1 cellular context compared by ENCODE assay signal in the genomic region with DNA sequence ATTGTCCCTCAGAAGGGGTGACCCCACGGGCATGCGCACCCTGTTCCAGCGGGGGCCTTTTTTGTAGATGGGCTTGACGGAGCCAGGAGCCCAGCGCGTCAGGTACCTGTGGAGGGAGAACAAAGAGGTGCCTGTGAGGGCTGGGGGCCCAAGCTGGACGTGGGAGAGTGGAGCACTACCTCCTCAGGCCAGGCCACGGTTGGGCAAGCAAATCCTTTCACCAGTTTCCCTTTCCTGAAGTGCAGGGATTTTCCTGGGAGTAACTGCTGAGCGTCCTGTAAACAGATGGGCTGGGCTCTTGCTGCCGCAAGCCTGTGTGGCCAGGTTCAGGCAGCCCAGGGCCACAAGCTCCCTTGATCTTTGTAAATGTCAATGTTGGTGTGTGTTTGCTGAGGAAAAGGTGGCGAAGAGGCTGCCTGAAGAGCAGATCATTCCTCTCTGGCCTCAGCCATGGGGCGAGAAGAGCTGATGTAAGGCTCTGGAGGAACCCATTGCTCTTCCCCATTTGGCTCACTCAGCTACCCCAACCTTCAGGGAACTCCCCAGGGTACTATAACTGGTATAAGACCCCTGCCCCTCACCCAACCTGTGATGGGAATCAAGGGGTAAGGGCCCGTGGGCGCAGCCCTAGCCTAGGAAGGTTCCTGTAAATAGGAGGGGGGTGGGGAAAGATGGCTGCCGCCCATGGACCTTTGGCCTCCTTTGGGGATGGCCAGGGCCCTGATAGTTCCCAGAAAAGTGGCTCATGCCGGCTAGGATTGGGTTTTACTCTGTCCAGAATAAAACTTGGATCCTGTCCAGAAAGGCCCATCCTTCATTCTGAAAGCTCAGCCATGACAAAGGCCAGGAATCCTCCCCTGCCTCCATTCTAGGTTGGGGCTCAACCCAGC.
TF ChIP-seq lines count a peak whose summit lies in the region.

No MANE protein-coding gene starts in this region.

TF ChIP-seq in HepG2, 621 proteins besides CTCF, POLR2A, EP300 and RAD21 (continued from another document and continues in another):
- TF ChIP-seq, protein P1, sequence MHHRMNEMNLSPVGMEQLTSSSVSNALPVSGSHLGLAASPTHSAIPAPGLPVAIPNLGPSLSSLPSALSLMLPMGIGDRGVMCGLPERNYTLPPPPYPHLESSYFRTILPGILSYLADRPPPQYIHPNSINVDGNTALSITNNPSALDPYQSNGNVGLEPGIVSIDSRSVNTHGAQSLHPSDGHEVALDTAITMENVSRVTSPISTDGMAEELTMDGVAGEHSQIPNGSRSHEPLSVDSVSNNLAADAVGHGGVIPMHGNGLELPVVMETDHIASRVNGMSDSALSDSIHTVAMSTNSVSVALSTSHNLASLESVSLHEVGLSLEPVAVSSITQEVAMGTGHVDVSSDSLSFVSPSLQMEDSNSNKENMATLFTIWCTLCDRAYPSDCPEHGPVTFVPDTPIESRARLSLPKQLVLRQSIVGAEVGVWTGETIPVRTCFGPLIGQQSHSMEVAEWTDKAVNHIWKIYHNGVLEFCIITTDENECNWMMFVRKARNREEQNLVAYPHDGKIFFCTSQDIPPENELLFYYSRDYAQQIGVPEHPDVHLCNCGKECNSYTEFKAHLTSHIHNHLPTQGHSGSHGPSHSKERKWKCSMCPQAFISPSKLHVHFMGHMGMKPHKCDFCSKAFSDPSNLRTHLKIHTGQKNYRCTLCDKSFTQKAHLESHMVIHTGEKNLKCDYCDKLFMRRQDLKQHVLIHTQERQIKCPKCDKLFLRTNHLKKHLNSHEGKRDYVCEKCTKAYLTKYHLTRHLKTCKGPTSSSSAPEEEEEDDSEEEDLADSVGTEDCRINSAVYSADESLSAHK (CRISPR knock-in tag; IDR thresholded peaks at IDR 0.05; ENCODE audit: borderline replicate concordance), result no peak
- TF ChIP-seq ZNF614 (CRISPR knock-in tag; IDR thresholded peaks at IDR 0.05; ENCODE audit: borderline replicate concordance) (peak; percentile 69; the same call in 1 of the 2 replicates), ARID2 (CRISPR knock-in tag; IDR thresholded peaks at IDR 0.05; ENCODE audit: borderline replicate concordance) (no peak), HDAC1 (CRISPR knock-in tag; IDR thresholded peaks at IDR 0.05) (peak; percentile 75; the same call in 1 of the 2 replicates), PHF8 (CRISPR knock-in tag; IDR thresholded peaks at IDR 0.05) (peak; percentile 46), PAF1 (CRISPR knock-in tag; IDR thresholded peaks at IDR 0.05) (no peak), GATAD1 (CRISPR knock-in tag; IDR thresholded peaks at IDR 0.05) (peak; percentile 52; the same call in 1 of the 2 replicates), MEF2D (CRISPR knock-in tag; IDR thresholded peaks at IDR 0.05) (peak; percentile 95), ZFX (CRISPR knock-in tag; IDR thresholded peaks at IDR 0.05; ENCODE audit: low read depth) (peak; percentile 75), ZNF577 (CRISPR knock-in tag; IDR thresholded peaks at IDR 0.05; ENCODE audit: borderline replicate concordance, low read depth) (no peak), RERE (CRISPR knock-in tag; IDR thresholded peaks at IDR 0.05; ENCODE audit: low read depth) (peak; percentile 65; the same call in 1 of the 2 replicates), HNF4A (CRISPR knock-in tag; IDR thresholded peaks at IDR 0.05) (peak; percentile 76), HDAC6 (IDR thresholded peaks at IDR 0.05; ENCODE audit: low read depth, low read length) (no peak), ZNF451 (CRISPR knock-in tag; IDR thresholded peaks at IDR 0.05) (peak; percentile 78; the same call in 1 of the 2 replicates), SMYD3 (CRISPR knock-in tag; IDR thresholded peaks at IDR 0.05) (no peak; the same call in 1 of the 2 replicates), ZNF274 (CRISPR knock-in tag; IDR thresholded peaks at IDR 0.05) (peak; percentile 56; the same call in 1 of the 2 replicates), KLF13 (CRISPR knock-in tag; IDR thresholded peaks at IDR 0.05) (no peak), SPEN (CRISPR knock-in tag; IDR thresholded peaks at IDR 0.05; ENCODE audit: low read depth) (peak; percentile 65; the same call in 1 of the 2 replicates), ZBTB42 (CRISPR knock-in tag; IDR thresholded peaks at IDR 0.05) (no peak), ZNF569 (CRISPR knock-in tag; IDR thresholded peaks at IDR 0.05; ENCODE audit: borderline replicate concordance) (no peak), THAP7 (CRISPR knock-in tag; IDR thresholded peaks at IDR 0.05) (no peak), FIP1L1 (IDR thresholded peaks at IDR 0.05; ENCODE audit: borderline replicate concordance, insufficient read depth, low read depth, low read length) (no peak), ZNF713 (CRISPR knock-in tag; IDR thresholded peaks at IDR 0.05) (no peak), ZNF496 (CRISPR knock-in tag; IDR thresholded peaks at IDR 0.05; ENCODE audit: insufficient replicate concordance) (no peak), AHR (CRISPR knock-in tag; IDR thresholded peaks at IDR 0.05) (no peak), ZNF253 (CRISPR knock-in tag; IDR thresholded peaks at IDR 0.05; ENCODE audit: borderline replicate concordance) (no peak), JDP2 (CRISPR knock-in tag; IDR thresholded peaks at IDR 0.05; ENCODE audit: borderline replicate concordance) (no peak), MLX (CRISPR knock-in tag; IDR thresholded peaks at IDR 0.05) (peak; percentile 67), RXRB (CRISPR knock-in tag; IDR thresholded peaks at IDR 0.05; ENCODE audit: borderline replicate concordance) (peak; percentile 87), ZMYM2 (CRISPR knock-in tag; IDR thresholded peaks at IDR 0.05) (no peak), LCORL (IDR thresholded peaks at IDR 0.05) (no peak), LCORL (CRISPR knock-in tag; IDR thresholded peaks at IDR 0.05) (peak; percentile 94; the same call in 1 of the 2 replicates), SIN3B (IDR thresholded peaks at IDR 0.05; ENCODE audit: low read length) (no peak), ZNF383 (CRISPR knock-in tag; IDR thresholded peaks at IDR 0.05; ENCODE audit: borderline replicate concordance) (no peak), ZC3H13 (CRISPR knock-in tag; IDR thresholded peaks at IDR 0.05) (no peak), DRAP1 (CRISPR knock-in tag; IDR thresholded peaks at IDR 0.05) (peak; percentile 47; the same call in 1 of the 2 replicates), GPN1 (CRISPR knock-in tag; IDR thresholded peaks at IDR 0.05; ENCODE audit: borderline replicate concordance) (no peak), KLF12 (CRISPR knock-in tag; IDR thresholded peaks at IDR 0.05; ENCODE audit: borderline replicate concordance) (no peak)
- TF ChIP-seq, protein P2, sequence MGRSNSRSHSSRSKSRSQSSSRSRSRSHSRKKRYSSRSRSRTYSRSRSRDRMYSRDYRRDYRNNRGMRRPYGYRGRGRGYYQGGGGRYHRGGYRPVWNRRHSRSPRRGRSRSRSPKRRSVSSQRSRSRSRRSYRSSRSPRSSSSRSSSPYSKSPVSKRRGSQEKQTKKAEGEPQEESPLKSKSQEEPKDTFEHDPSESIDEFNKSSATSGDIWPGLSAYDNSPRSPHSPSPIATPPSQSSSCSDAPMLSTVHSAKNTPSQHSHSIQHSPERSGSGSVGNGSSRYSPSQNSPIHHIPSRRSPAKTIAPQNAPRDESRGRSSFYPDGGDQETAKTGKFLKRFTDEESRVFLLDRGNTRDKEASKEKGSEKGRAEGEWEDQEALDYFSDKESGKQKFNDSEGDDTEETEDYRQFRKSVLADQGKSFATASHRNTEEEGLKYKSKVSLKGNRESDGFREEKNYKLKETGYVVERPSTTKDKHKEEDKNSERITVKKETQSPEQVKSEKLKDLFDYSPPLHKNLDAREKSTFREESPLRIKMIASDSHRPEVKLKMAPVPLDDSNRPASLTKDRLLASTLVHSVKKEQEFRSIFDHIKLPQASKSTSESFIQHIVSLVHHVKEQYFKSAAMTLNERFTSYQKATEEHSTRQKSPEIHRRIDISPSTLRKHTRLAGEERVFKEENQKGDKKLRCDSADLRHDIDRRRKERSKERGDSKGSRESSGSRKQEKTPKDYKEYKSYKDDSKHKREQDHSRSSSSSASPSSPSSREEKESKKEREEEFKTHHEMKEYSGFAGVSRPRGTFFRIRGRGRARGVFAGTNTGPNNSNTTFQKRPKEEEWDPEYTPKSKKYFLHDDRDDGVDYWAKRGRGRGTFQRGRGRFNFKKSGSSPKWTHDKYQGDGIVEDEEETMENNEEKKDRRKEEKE (IDR thresholded peaks at IDR 0.05), result no peak
- TF ChIP-seq, protein P3, sequence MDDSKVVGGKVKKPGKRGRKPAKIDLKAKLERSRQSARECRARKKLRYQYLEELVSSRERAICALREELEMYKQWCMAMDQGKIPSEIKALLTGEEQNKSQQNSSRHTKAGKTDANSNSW (CRISPR knock-in tag; IDR thresholded peaks at IDR 0.05; ENCODE audit: borderline replicate concordance), result no peak; the same call in 1 of the 2 replicates
- TF ChIP-seq, protein P4, sequence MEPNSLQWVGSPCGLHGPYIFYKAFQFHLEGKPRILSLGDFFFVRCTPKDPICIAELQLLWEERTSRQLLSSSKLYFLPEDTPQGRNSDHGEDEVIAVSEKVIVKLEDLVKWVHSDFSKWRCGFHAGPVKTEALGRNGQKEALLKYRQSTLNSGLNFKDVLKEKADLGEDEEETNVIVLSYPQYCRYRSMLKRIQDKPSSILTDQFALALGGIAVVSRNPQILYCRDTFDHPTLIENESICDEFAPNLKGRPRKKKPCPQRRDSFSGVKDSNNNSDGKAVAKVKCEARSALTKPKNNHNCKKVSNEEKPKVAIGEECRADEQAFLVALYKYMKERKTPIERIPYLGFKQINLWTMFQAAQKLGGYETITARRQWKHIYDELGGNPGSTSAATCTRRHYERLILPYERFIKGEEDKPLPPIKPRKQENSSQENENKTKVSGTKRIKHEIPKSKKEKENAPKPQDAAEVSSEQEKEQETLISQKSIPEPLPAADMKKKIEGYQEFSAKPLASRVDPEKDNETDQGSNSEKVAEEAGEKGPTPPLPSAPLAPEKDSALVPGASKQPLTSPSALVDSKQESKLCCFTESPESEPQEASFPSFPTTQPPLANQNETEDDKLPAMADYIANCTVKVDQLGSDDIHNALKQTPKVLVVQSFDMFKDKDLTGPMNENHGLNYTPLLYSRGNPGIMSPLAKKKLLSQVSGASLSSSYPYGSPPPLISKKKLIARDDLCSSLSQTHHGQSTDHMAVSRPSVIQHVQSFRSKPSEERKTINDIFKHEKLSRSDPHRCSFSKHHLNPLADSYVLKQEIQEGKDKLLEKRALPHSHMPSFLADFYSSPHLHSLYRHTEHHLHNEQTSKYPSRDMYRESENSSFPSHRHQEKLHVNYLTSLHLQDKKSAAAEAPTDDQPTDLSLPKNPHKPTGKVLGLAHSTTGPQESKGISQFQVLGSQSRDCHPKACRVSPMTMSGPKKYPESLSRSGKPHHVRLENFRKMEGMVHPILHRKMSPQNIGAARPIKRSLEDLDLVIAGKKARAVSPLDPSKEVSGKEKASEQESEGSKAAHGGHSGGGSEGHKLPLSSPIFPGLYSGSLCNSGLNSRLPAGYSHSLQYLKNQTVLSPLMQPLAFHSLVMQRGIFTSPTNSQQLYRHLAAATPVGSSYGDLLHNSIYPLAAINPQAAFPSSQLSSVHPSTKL (CRISPR knock-in tag; IDR thresholded peaks at IDR 0.05), result peak; percentile 95
- TF ChIP-seq, protein P5, sequence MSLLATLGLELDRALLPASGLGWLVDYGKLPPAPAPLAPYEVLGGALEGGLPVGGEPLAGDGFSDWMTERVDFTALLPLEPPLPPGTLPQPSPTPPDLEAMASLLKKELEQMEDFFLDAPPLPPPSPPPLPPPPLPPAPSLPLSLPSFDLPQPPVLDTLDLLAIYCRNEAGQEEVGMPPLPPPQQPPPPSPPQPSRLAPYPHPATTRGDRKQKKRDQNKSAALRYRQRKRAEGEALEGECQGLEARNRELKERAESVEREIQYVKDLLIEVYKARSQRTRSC (CRISPR knock-in tag; IDR thresholded peaks at IDR 0.05; ENCODE audit: low read depth), result no peak
